18 cellular contexts compared by ENCODE assay signal in the genomic region with DNA sequence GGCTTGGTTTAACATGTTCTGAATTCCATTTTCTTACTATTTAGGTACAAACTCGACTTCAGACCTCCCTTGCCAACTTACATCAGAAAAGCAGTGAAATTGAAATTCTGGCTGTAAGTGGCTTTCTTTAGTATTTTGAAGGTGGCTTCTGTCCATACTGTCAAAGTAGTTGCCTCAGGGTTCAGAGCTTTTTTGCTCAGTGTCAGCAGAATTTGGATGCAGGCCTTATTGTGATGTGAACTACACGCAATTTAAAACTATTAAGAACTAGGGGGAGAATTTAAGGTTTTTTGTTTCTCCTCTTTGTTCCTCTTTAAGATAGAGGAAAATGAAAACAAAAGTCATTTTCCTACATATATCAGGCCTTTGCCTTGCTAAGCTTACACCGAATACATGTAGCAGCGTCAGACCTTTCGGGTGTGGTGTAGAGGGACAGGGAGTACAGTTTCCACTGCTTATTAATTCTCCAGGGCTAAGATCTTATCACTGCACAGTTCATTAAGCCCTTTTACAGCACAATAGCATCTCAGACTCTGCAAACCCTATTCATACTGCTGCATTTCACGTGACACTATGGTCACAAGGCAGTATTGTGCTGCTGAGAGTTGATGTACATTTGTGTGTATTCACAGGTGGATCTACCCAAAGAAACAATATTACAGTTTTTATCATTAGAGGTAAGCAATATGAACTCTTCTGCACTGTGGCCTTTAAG. TPM values are rescaled to one million over a fixed set of nuclear protein-coding genes. Genes with fewer than 3 reads are reported as not detected.
DNase-seq lines count a peak whose midpoint lies in the region; ATAC-seq and TF ChIP-seq lines count a peak whose summit lies in the region.
"Had no signal": no experiment of that assay in that cellular context is flagged by ENCODE, and none has a peak within 500 bp of the region (broad histone marks: within the 10 kb centered on the region; RNA-seq: fewer than 3 reads in every experiment).

No MANE protein-coding gene starts in this region.

- ATAC-seq in Right ventricle myocardium superior (ENCODE audit: poor library complexity) (peak; percentile 29), omental fat pad (ENCODE audit: low FRiP score) (no peak), HG03432 (IDR thresholded peaks at IDR 0.05; ENCODE audit: unreplicated experiment) (no peak)
- no peak for ATAC-seq in activated CD8-positive, alpha-beta T cell treated with anti-CD3 and anti-CD28 coated beads for 36 hours
- ATAC-seq: CD8-positive, alpha-beta T cell; stimulated activated naive B cell treated with anti-CD40 and anti-IgM and Interleukin-4, amounts not matched to agents 10 μg/mL and 1 μg/mL and 100 μg/mL, for 72 hours had no signal

- peaks cover 5% of the 10 kb centered on the region for H3K4me1 Mint-ChIP-seq in progenitor cell of endocrine pancreas (ENCODE audit: low read depth)
- H3K4me1 Mint-ChIP-seq in activated CD8-positive, alpha-beta T cell treated with anti-CD3 and anti-CD28 coated beads for 36 hours (ENCODE audit: low read depth): peaks cover 19% of the 10 kb centered on the region

- intact Hi-C loops in Right ventricle myocardium superior (cut with DNase I): no loop called here
- intact Hi-C loops in activated CD8-positive, alpha-beta T cell treated with anti-CD3 and anti-CD28 coated beads for 36 hours (cut with micrococcal nuclease): loop anchor here (10.0 kb wide), 1 partner anchor 247 kb away; a partner anchor contains a TSS

- no peak overlapping the region for H3K4me3 Mint-ChIP-seq in progenitor cell of endocrine pancreas (ENCODE audit: low read depth)
- H3K4me3 Mint-ChIP-seq in activated CD8-positive, alpha-beta T cell treated with anti-CD3 and anti-CD28 coated beads for 36 hours: no peak overlapping the region
- H3K4me3 Mint-ChIP-seq: activated CD4-positive, alpha-beta memory T cell treated with anti-CD3 and anti-CD28 coated beads, Interleukin-2, amount 10 ng/mL, durations not matched to agents 7 days and 5 days; CD8-positive, alpha-beta T cell; nephron; stimulated activated naive B cell treated with anti-CD40 and anti-IgM and Interleukin-4, amounts not matched to agents 10 μg/mL and 1 μg/mL and 100 μg/mL, for 72 hours; T-helper 1 cell treated with Interleukin-12 subunit alpha and Interleukin-12 subunit beta and Interleukin-4 antibody, amounts not matched to agents 30 μg/mL and 1 μg/mL, for 36 hours had no signal

- in situ Hi-C loops in SK-MEL-5 (cut with HindIII; ENCODE audit: low pct_unique_long_range_greater_than_20kb, low sequenced_read_pairs): no loop called here

- CTCF ChIA-PET in activated CD8-positive, alpha-beta T cell treated with anti-CD3 and anti-CD28 coated beads for 36 hours (lab: Charles Lee): interaction anchor here (0.9 to 3.3 kb wide), 3 partner anchors 14 to 242 kb away, joined by 3 to 11 read pairs (median 4); no protein-coding TSS in a partner anchor

- DNase-seq in Ammon's horn (ENCODE audit: low spot score): peak; percentile 72
- peak; percentile 71 for DNase-seq in SK-MEL-5 (ENCODE audit: low read depth, low spot score)
- DNase-seq in Right ventricle myocardium superior: no peak
- no peak for DNase-seq in progenitor cell of endocrine pancreas (ENCODE audit: low spot score, unreplicated experiment)
- no peak for DNase-seq in activated CD8-positive, alpha-beta T cell treated with anti-CD3 and anti-CD28 coated beads for 36 hours
- DNase-seq in stimulated activated CD4-positive, alpha-beta T cell treated with anti-CD3 and anti-CD28 coated beads, Interleukin-15, amount 100 ng/mL, for 24 hours: no peak
- DNase-seq in omental fat pad (ENCODE audit: low spot score): no peak
- DNase-seq: activated CD4-positive, alpha-beta memory T cell treated with anti-CD3 and anti-CD28 coated beads, Interleukin-2, amount 10 ng/mL, durations not matched to agents 7 days and 5 days; activated T-cell treated with anti-CD3 and anti-CD28 coated beads, Interleukin-2, amount 50 U/mL, for 48 hours; CD8-positive, alpha-beta T cell; MG63; NCI-H187 treated with DMSO at 0.1 percent for 48 hours; NCI-H446 treated with DMSO at 0.1 percent for 48 hours; RPMI8226; stimulated activated naive B cell treated with anti-CD40 and anti-IgM and Interleukin-4, amounts not matched to agents 10 μg/mL and 1 μg/mL and 100 μg/mL, for 72 hours had no signal

- TF ChIP-seq CTCF in progenitor cell of endocrine pancreas (IDR thresholded peaks at IDR 0.05; ENCODE audit: unreplicated experiment): no peak
- no peak for TF ChIP-seq CTCF in activated CD8-positive, alpha-beta T cell treated with anti-CD3 and anti-CD28 coated beads for 36 hours (IDR thresholded peaks at IDR 0.05)
- no peak for TF ChIP-seq CTCF in omental fat pad (IDR thresholded peaks at IDR 0.05)

- H3K36me3 Mint-ChIP-seq in progenitor cell of endocrine pancreas (ENCODE audit: insufficient read depth): peaks cover 22% of the 10 kb centered on the region
- H3K36me3 Mint-ChIP-seq in activated CD8-positive, alpha-beta T cell treated with anti-CD3 and anti-CD28 coated beads for 36 hours (ENCODE audit: low read depth): peaks cover 42% of the 10 kb centered on the region

- H3K27me3 Mint-ChIP-seq in progenitor cell of endocrine pancreas: no peaks in the 10 kb centered on the region
- H3K27me3 Mint-ChIP-seq in activated CD8-positive, alpha-beta T cell treated with anti-CD3 and anti-CD28 coated beads for 36 hours: no peaks in the 10 kb centered on the region
- H3K27me3 Mint-ChIP-seq: activated CD4-positive, alpha-beta memory T cell treated with anti-CD3 and anti-CD28 coated beads, Interleukin-2, amount 10 ng/mL, durations not matched to agents 7 days and 5 days; stimulated activated naive B cell treated with anti-CD40 and anti-IgM and Interleukin-4, amounts not matched to agents 10 μg/mL and 1 μg/mL and 100 μg/mL, for 72 hours had no signal

- H3K27ac Mint-ChIP-seq in progenitor cell of endocrine pancreas: peak overlapping the region; percentile 9
- H3K27ac Mint-ChIP-seq in activated CD8-positive, alpha-beta T cell treated with anti-CD3 and anti-CD28 coated beads for 36 hours: no peak overlapping the region
- H3K27ac Mint-ChIP-seq: activated CD4-positive, alpha-beta memory T cell treated with anti-CD3 and anti-CD28 coated beads, Interleukin-2, amount 10 ng/mL, durations not matched to agents 7 days and 5 days; CD8-positive, alpha-beta T cell; stimulated activated naive B cell treated with anti-CD40 and anti-IgM and Interleukin-4, amounts not matched to agents 10 μg/mL and 1 μg/mL and 100 μg/mL, for 72 hours; T-helper 1 cell treated with Interleukin-12 subunit alpha and Interleukin-12 subunit beta and Interleukin-4 antibody, amounts not matched to agents 30 μg/mL and 1 μg/mL, for 36 hours had no signal

- POLR2A ChIA-PET in activated CD8-positive, alpha-beta T cell treated with anti-CD3 and anti-CD28 coated beads for 36 hours (lab: Charles Lee): no interaction called here

- H3K9me3 Mint-ChIP-seq in progenitor cell of endocrine pancreas (ENCODE audit: low read depth): no peaks in the 10 kb centered on the region
- H3K9me3 Mint-ChIP-seq in activated CD8-positive, alpha-beta T cell treated with anti-CD3 and anti-CD28 coated beads for 36 hours: no peaks in the 10 kb centered on the region
- H3K9me3 Mint-ChIP-seq: activated CD4-positive, alpha-beta memory T cell treated with anti-CD3 and anti-CD28 coated beads, Interleukin-2, amount 10 ng/mL, durations not matched to agents 7 days and 5 days; CD8-positive, alpha-beta T cell; nephron; stimulated activated naive B cell treated with anti-CD40 and anti-IgM and Interleukin-4, amounts not matched to agents 10 μg/mL and 1 μg/mL and 100 μg/mL, for 72 hours; T-helper 1 cell treated with Interleukin-12 subunit alpha and Interleukin-12 subunit beta and Interleukin-4 antibody, amounts not matched to agents 30 μg/mL and 1 μg/mL, for 36 hours had no signal

RNA-seq across cellular contexts. Expression of a gene that starts 6.7 kb away (rescaled TPM):
- total RNA-seq in SK-MEL-5 (2014; rRNA removed; shearing (Covaris generic)): 360 and 428 TPM in 2 replicates
- 350 and 532 TPM in 2 replicates for polyA plus RNA-seq in SK-MEL-5 (2015; cell fraction: cytosol; rRNA removed)
- polyA plus RNA-seq in SK-MEL-5 (2015; cell fraction: nucleus; rRNA removed): 73.9 and 74.1 TPM in 2 replicates
- total RNA-seq in Right ventricle myocardium superior: 196 TPM
- total RNA-seq in progenitor cell of endocrine pancreas: 282 and 285 TPM in 2 replicates
- total RNA-seq in activated CD8-positive, alpha-beta T cell treated with anti-CD3 and anti-CD28 coated beads for 36 hours: 100 to 1,000 TPM; 147 to 152 TPM
- 100 to 1,000 TPM; 276 to 299 (median 286) TPM for total RNA-seq in omental fat pad

Comparison
In these comparisons a context has a peak if more than half of its experiments do, and no peak if none do; other contexts are left out.
1. DNase-seq: peak in Ammon's horn (single experiment) and SK-MEL-5 (single experiment); none in Right ventricle myocardium superior (single experiment), progenitor cell of endocrine pancreas (single experiment), activated CD8-positive, alpha-beta T cell treated with anti-CD3 and anti-CD28 coated beads for 36 hours (single experiment), stimulated activated CD4-positive, alpha-beta T cell treated with anti-CD3 and anti-CD28 coated beads, Interleukin-15, amount 100 ng/mL, for 24 hours (single experiment) and omental fat pad (single experiment).